Comparison of ENCODE assay signal across 18 cellular contexts in the genomic region with DNA sequence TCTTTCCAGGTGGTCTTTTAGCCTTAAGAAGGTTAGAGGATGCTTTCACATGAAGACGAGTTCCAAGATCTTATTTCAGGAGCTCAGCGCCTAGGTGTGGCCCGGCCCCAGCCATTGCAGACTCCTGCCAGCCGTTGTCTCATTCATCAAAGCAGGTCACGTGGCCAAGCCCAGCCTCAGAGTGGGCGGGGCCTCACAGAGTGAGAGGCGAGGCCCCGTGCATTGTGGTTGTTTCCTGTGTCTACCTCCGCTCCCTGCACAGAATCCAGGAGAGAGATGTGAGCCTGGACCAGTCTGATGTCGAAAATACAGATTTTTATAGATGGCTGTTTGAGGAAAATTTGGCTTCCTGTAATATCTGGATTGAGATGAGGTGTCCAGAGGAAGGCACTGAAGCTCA. TPM values are rescaled to one million over a fixed set of nuclear protein-coding genes. Genes with fewer than 3 reads are reported as not detected.
DNase-seq lines count a peak whose midpoint lies in the region; ATAC-seq and TF ChIP-seq lines count a peak whose summit lies in the region.
"Had no signal": no experiment of that assay in that cellular context is flagged by ENCODE, and none has a peak within 500 bp of the region (broad histone marks: within the 10 kb centered on the region; RNA-seq: fewer than 3 reads in every experiment).

No MANE protein-coding gene starts in this region.

- H3K27me3 Mint-ChIP-seq in CD8-positive, alpha-beta T cell (ENCODE audit: low read depth): no peaks in the 10 kb centered on the region
- peaks cover 2% of the 10 kb centered on the region for H3K27me3 Mint-ChIP-seq in activated T-cell treated with anti-CD3 and anti-CD28 coated beads, Interleukin-2, amount 50 U/mL, for 24 hours
- H3K27me3 Mint-ChIP-seq in immature natural killer cell (ENCODE audit: low read depth in 3 of 3): peaks cover 9 to 16% (median 10%) of the 10 kb centered on the region in 3 donors

- peak overlapping the region; percentile 81 for H3K27ac Mint-ChIP-seq in CD8-positive, alpha-beta T cell
- no peak overlapping the region for H3K27ac Mint-ChIP-seq in activated T-cell treated with anti-CD3 and anti-CD28 coated beads, Interleukin-2, amount 50 U/mL, for 24 hours
- H3K27ac Mint-ChIP-seq in immature natural killer cell: no peak overlapping the region
- H3K27ac Mint-ChIP-seq: mesothelial cell of epicardium; T-helper 1 cell treated with Interleukin-12 subunit alpha and Interleukin-12 subunit beta and Interleukin-4 antibody, amounts not matched to agents 30 μg/mL and 1 μg/mL, for 36 hours had no signal

- POLR2A ChIA-PET in CD8-positive, alpha-beta T cell (lab: Charles Lee): no interaction called here

- CTCF ChIA-PET in CD8-positive, alpha-beta T cell (lab: Charles Lee): interaction anchor here (3.2 kb wide), 1 partner anchor 9 kb away, joined by 18 read pairs; no protein-coding TSS in a partner anchor

- peaks cover 2% of the 10 kb centered on the region for H3K9me3 Mint-ChIP-seq in CD8-positive, alpha-beta T cell
- peaks cover 6% of the 10 kb centered on the region for H3K9me3 Mint-ChIP-seq in activated T-cell treated with anti-CD3 and anti-CD28 coated beads, Interleukin-2, amount 50 U/mL, for 24 hours
- peaks cover 0 to 16% (median 7%) of the 10 kb centered on the region in 6 donors for H3K9me3 Mint-ChIP-seq in immature natural killer cell
- H3K9me3 Mint-ChIP-seq: T-helper 1 cell treated with Interleukin-12 subunit alpha and Interleukin-12 subunit beta and Interleukin-4 antibody, amounts not matched to agents 30 μg/mL and 1 μg/mL, for 36 hours had no signal

- H3K36me3 Mint-ChIP-seq in CD8-positive, alpha-beta T cell: no peaks in the 10 kb centered on the region
- no peaks in the 10 kb centered on the region for H3K36me3 Mint-ChIP-seq in activated T-cell treated with anti-CD3 and anti-CD28 coated beads, Interleukin-2, amount 50 U/mL, for 24 hours (ENCODE audit: low read depth)
- peaks cover 10 to 12% (median 11%) of the 10 kb centered on the region in 3 donors for H3K36me3 Mint-ChIP-seq in immature natural killer cell
- H3K36me3 Mint-ChIP-seq: mesothelial cell of epicardium had no signal

- TF ChIP-seq CTCF in CD8-positive, alpha-beta T cell (IDR thresholded peaks at IDR 0.05): no peak
- TF ChIP-seq CTCF in esophagus squamous epithelium (IDR thresholded peaks at IDR 0.05): no peak

- H3K27me3 ChIP-seq in CD8-positive, alpha-beta T cell (ENCODE audit: insufficient read depth, low read length): no peaks in the 10 kb centered on the region
- H3K27me3 ChIP-seq in esophagus squamous epithelium: peaks cover 0 to 15% (median 0%) of the 10 kb centered on the region in 4 donors
- H3K27me3 ChIP-seq: breast epithelium had no signal

- 53 to 71% methylated on average over 4 to 8 of the region's 10 CpGs for WGBS in esophagus squamous epithelium, 2 donors

- intact Hi-C loops in CD8-positive, alpha-beta T cell (cut with DNase I, micrococcal nuclease): loop anchor here in 1 of 2 experiments (5.0 kb wide), 1 partner anchor 36 kb away; no protein-coding TSS in a partner anchor
- intact Hi-C loops in esophagus squamous epithelium (cut with DNase I): no loop called here

- peak overlapping the region; percentile 36 for H3K4me3 Mint-ChIP-seq in CD8-positive, alpha-beta T cell
- no peak overlapping the region for H3K4me3 Mint-ChIP-seq in activated T-cell treated with anti-CD3 and anti-CD28 coated beads, Interleukin-2, amount 50 U/mL, for 24 hours
- peak overlapping the region; percentile 18 to 87 (median 79) for H3K4me3 Mint-ChIP-seq in immature natural killer cell
- H3K4me3 Mint-ChIP-seq: mesothelial cell of epicardium; T-helper 1 cell treated with Interleukin-12 subunit alpha and Interleukin-12 subunit beta and Interleukin-4 antibody, amounts not matched to agents 30 μg/mL and 1 μg/mL, for 36 hours had no signal

- no peak overlapping the region for H3K4me3 ChIP-seq in CD8-positive, alpha-beta T cell (ENCODE audit: low read depth, low read length)
- no peak overlapping the region for H3K4me3 ChIP-seq in esophagus squamous epithelium
- H3K4me3 ChIP-seq: breast epithelium had no signal

- TF ChIP-seq POLR2A in esophagus squamous epithelium (IDR thresholded peaks at IDR 0.05): no peak

- peaks cover 40% of the 10 kb centered on the region for H3K4me1 Mint-ChIP-seq in CD8-positive, alpha-beta T cell (ENCODE audit: low read depth)
- peaks cover 19% of the 10 kb centered on the region for H3K4me1 Mint-ChIP-seq in activated T-cell treated with anti-CD3 and anti-CD28 coated beads, Interleukin-2, amount 50 U/mL, for 24 hours (ENCODE audit: low read depth)
- peaks cover 58 to 72% of the 10 kb centered on the region in 2 donors for H3K4me1 Mint-ChIP-seq in immature natural killer cell
- H3K4me1 Mint-ChIP-seq: mesothelial cell of epicardium had no signal

- ATAC-seq in CD8-positive, alpha-beta T cell: peak; percentile 93
- no peak for ATAC-seq in GM21367 (IDR thresholded peaks at IDR 0.05; ENCODE audit: unreplicated experiment)
- ATAC-seq in HG02588 (IDR thresholded peaks at IDR 0.05; ENCODE audit: unreplicated experiment): no peak
- no peak for ATAC-seq in HG03039 (IDR thresholded peaks at IDR 0.05; ENCODE audit: unreplicated experiment)

- H3K27ac ChIP-seq in CD8-positive, alpha-beta T cell (ENCODE audit: low read depth, low read length): no peak overlapping the region
- H3K27ac ChIP-seq in esophagus squamous epithelium: no peak overlapping the region
- H3K27ac ChIP-seq: breast epithelium, C4-2B, epithelial cell of prostate had no signal

- H3K9me3 ChIP-seq in CD8-positive, alpha-beta T cell (ENCODE audit: low read length): no peaks in the 10 kb centered on the region
- no peaks in the 10 kb centered on the region for H3K9me3 ChIP-seq in esophagus squamous epithelium
- H3K9me3 ChIP-seq: breast epithelium had no signal

- H3K36me3 ChIP-seq in CD8-positive, alpha-beta T cell (ENCODE audit: insufficient read depth, low read length): no peaks in the 10 kb centered on the region
- no peaks in the 10 kb centered on the region for H3K36me3 ChIP-seq in esophagus squamous epithelium
- H3K36me3 ChIP-seq: breast epithelium had no signal

- peaks cover 29% of the 10 kb centered on the region for H3K4me1 ChIP-seq in CD8-positive, alpha-beta T cell (ENCODE audit: insufficient read depth, low read length)
- H3K4me1 ChIP-seq in esophagus squamous epithelium: no peaks in the 10 kb centered on the region
- H3K4me1 ChIP-seq: breast epithelium had no signal

- DNase-seq in CD8-positive, alpha-beta T cell: peak in 6 of 7 experiments; percentile 20 to 66 (median 34)
- DNase-seq in NCI-H748 (lab: John Stamatoyannopoulos, UW; ENCODE audit: unreplicated experiment): peak; percentile 65
- DNase-seq in activated T-cell treated with anti-CD3 and anti-CD28 coated beads, Interleukin-2, amount 50 U/mL, for 24 hours: peak; percentile 43
- peak in 1 of 3 donors; percentile 28 for DNase-seq in immature natural killer cell
- no peak for DNase-seq in esophagus squamous epithelium (lab: John Stamatoyannopoulos, UW)
- DNase-seq: hypothalamus, NCI-H187 had no signal

RNA-seq across cellular contexts. Expression of gene CST5, which starts 49.2 kb away (rescaled TPM):
- total RNA-seq in CD8-positive, alpha-beta T cell: not detected
- not detected for polyA plus RNA-seq in immature natural killer cell
- total RNA-seq in esophagus squamous epithelium: not detected
- total RNA-seq: breast epithelium, HT-29, mesothelial cell of epicardium, posterior vena cava, subcutaneous adipose tissue had no signal

RNA-seq across cellular contexts. Expression of gene GGTLC1, which starts 59.8 kb away (rescaled TPM):
- not detected for total RNA-seq in CD8-positive, alpha-beta T cell
- polyA plus RNA-seq in immature natural killer cell: not detected
- total RNA-seq in esophagus squamous epithelium: not detected
- total RNA-seq: breast epithelium, HT-29, mesothelial cell of epicardium, posterior vena cava, subcutaneous adipose tissue had no signal
